In the genomic region with DNA sequence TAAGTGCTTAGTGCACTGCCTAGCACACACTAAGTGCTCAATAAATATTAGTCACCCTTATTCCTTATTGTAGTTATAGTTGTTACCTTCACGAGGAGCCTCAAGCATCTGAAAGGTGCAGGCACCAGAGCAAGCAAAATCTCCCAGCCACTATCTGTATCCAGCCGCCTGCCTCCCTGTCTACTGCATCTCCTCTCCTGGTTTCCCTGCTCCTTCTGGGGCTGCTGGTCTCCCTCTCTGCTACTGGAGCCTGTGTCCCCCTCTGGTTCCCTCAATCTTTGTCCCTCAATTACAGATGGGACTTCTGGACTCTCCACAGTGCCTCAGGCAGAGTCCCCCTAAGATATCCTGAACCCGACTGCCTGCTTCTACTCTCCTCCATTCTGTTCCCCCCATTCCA, we compare ENCODE assay signal across 17 cellular contexts. TPM values are rescaled to one million over a fixed set of nuclear protein-coding genes. Genes with fewer than 3 reads are reported as not detected.
DNase-seq lines count a peak whose midpoint lies in the region; ATAC-seq and TF ChIP-seq lines count a peak whose summit lies in the region.
"Had no signal": no experiment of that assay in that cellular context is flagged by ENCODE, and none has a peak within 500 bp of the region (broad histone marks: within the 10 kb centered on the region; RNA-seq: fewer than 3 reads in every experiment).

No MANE protein-coding gene starts in this region.

- H3K27ac ChIP-seq in left ventricle myocardium inferior (replicated peaks) (peak overlapping the region; percentile 95), uterus (peak overlapping the region; percentile 82)
- H3K27ac ChIP-seq: GM23248, RWPE1 had no signal

- peaks cover 18% of the 10 kb centered on the region for H3K36me3 ChIP-seq in left ventricle myocardium inferior
- H3K36me3 ChIP-seq in uterus, result no peaks in the 10 kb centered on the region
- H3K36me3 ChIP-seq: lower lobe of right lung had no signal

- no peak for DNase-seq in left ventricle myocardium inferior
- no peak for DNase-seq in Right ventricle myocardium inferior (ENCODE audit: missing footprints)
- DNase-seq in activated T-helper 1 cell treated with anti-CD3 and anti-CD28 coated beads, Interleukin-12 subunit alpha, Interleukin-12 subunit beta, Interleukin-2, Interleukin-4 antibody, amounts not matched to agents 30 ng/mL and 10 ng/mL and 1 ng/mL, durations not matched to agents 14 hours and 24 hours and 36 hours (ENCODE audit: low spot score), result no peak
- DNase-seq in nephron progenitor cell, result no peak
- DNase-seq in uterus, result no peak
- DNase-seq in T-helper 2 cell treated with Interferon-gamma antibody and Interleukin-4, amounts not matched to agents 5 μg/mL and 100 μg/mL, for 36 hours (ENCODE audit: low spot score), result no peak
- DNase-seq in OCI-M2 (lab: John Stamatoyannopoulos, UW; ENCODE audit: unreplicated experiment), result no peak
- no peak for DNase-seq in stimulated activated CD4-positive, alpha-beta T cell treated with anti-CD3 and anti-CD28 coated beads, Interleukin-15, amount 100 ng/mL, for 24 hours
- DNase-seq: erythroblast, GM23248, NCI-H1694 treated with DMSO at 0.1 percent for 48 hours, NCI-H226 had no signal

- peaks cover 48% of the 10 kb centered on the region for H3K4me1 ChIP-seq in left ventricle myocardium inferior
- H3K4me1 ChIP-seq in uterus, result peaks cover 0 to 7% of the 10 kb centered on the region in 2 donors

- H3K27me3 ChIP-seq in left ventricle myocardium inferior (ENCODE audit: low read depth) (no peaks in the 10 kb centered on the region), uterus (no peaks in the 10 kb centered on the region)

- H3K9me3 ChIP-seq in left ventricle myocardium inferior (replicated peaks) (peaks cover 44% of the 10 kb centered on the region), uterus (peaks cover 0 to 7% of the 10 kb centered on the region in 2 donors)

- H3K27me3 Mint-ChIP-seq in activated T-helper 1 cell treated with anti-CD3 and anti-CD28 coated beads, Interleukin-12 subunit alpha, Interleukin-12 subunit beta, Interleukin-2, Interleukin-4 antibody, amounts not matched to agents 30 ng/mL and 10 ng/mL and 1 ng/mL, durations not matched to agents 14 hours and 24 hours and 36 hours (ENCODE audit: insufficient read depth), result peaks cover 43% of the 10 kb centered on the region
- no peaks in the 10 kb centered on the region for H3K27me3 Mint-ChIP-seq in nephron progenitor cell (ENCODE audit: low read depth, poor library complexity)
- H3K27me3 Mint-ChIP-seq in T-helper 2 cell treated with Interferon-gamma antibody and Interleukin-4, amounts not matched to agents 5 μg/mL and 100 μg/mL, for 36 hours (ENCODE audit: low read depth), result peaks cover 31% of the 10 kb centered on the region

- no peak for TF ChIP-seq CTCF in left ventricle myocardium inferior (IDR thresholded peaks at IDR 0.05; ENCODE audit: borderline replicate concordance)
- TF ChIP-seq CTCF in nephron progenitor cell (IDR thresholded peaks at IDR 0.05), result no peak
- TF ChIP-seq CTCF in uterus (IDR thresholded peaks at IDR 0.05), result no peak

- no peak for TF ChIP-seq POLR2A in uterus (IDR thresholded peaks at IDR 0.05)

- no peak for ATAC-seq in Right ventricle myocardium inferior
- ATAC-seq: activated naive CD4-positive, alpha-beta T cell treated with anti-CD3 and anti-CD28 coated beads, Interleukin-2, amount 50 U/mL, for 72 hours had no signal

- H3K4me3 ChIP-seq in left ventricle myocardium inferior (no peak overlapping the region), uterus (no peak overlapping the region)
- H3K4me3 ChIP-seq: GM12878 had no signal

- peaks cover 32% of the 10 kb centered on the region for H3K9me3 Mint-ChIP-seq in activated T-helper 1 cell treated with anti-CD3 and anti-CD28 coated beads, Interleukin-12 subunit alpha, Interleukin-12 subunit beta, Interleukin-2, Interleukin-4 antibody, amounts not matched to agents 30 ng/mL and 10 ng/mL and 1 ng/mL, durations not matched to agents 14 hours and 24 hours and 36 hours
- peaks cover 45% of the 10 kb centered on the region for H3K9me3 Mint-ChIP-seq in nephron progenitor cell
- H3K9me3 Mint-ChIP-seq in T-helper 2 cell treated with Interferon-gamma antibody and Interleukin-4, amounts not matched to agents 5 μg/mL and 100 μg/mL, for 36 hours, result peaks cover 26% of the 10 kb centered on the region

- intact Hi-C loops in left ventricle myocardium inferior (cut with micrococcal nuclease), result no loop called here
- intact Hi-C loops in Right ventricle myocardium inferior (cut with DNase I), result no loop called here
- intact Hi-C loops in activated T-helper 1 cell treated with anti-CD3 and anti-CD28 coated beads, Interleukin-12 subunit alpha, Interleukin-12 subunit beta, Interleukin-2, Interleukin-4 antibody, amounts not matched to agents 30 ng/mL and 10 ng/mL and 1 ng/mL, durations not matched to agents 14 hours and 24 hours and 36 hours (cut with micrococcal nuclease), result no loop called here
- intact Hi-C loops in uterus (cut with DNase I; ENCODE audit: low total_unique reads), result no loop called here

- no peaks in the 10 kb centered on the region for H3K36me3 Mint-ChIP-seq in activated T-helper 1 cell treated with anti-CD3 and anti-CD28 coated beads, Interleukin-12 subunit alpha, Interleukin-12 subunit beta, Interleukin-2, Interleukin-4 antibody, amounts not matched to agents 30 ng/mL and 10 ng/mL and 1 ng/mL, durations not matched to agents 14 hours and 24 hours and 36 hours (ENCODE audit: low read depth)
- peaks cover 24% of the 10 kb centered on the region for H3K36me3 Mint-ChIP-seq in nephron progenitor cell (ENCODE audit: low read depth)
- H3K36me3 Mint-ChIP-seq in T-helper 2 cell treated with Interferon-gamma antibody and Interleukin-4, amounts not matched to agents 5 μg/mL and 100 μg/mL, for 36 hours (ENCODE audit: low read depth), result no peaks in the 10 kb centered on the region

- peak overlapping the region; percentile 28 for H3K4me3 Mint-ChIP-seq in activated T-helper 1 cell treated with anti-CD3 and anti-CD28 coated beads, Interleukin-12 subunit alpha, Interleukin-12 subunit beta, Interleukin-2, Interleukin-4 antibody, amounts not matched to agents 30 ng/mL and 10 ng/mL and 1 ng/mL, durations not matched to agents 14 hours and 24 hours and 36 hours
- H3K4me3 Mint-ChIP-seq in nephron progenitor cell, result peak overlapping the region; percentile 49
- H3K4me3 Mint-ChIP-seq in T-helper 2 cell treated with Interferon-gamma antibody and Interleukin-4, amounts not matched to agents 5 μg/mL and 100 μg/mL, for 36 hours, result no peak overlapping the region

- no peaks in the 10 kb centered on the region for H3K4me1 Mint-ChIP-seq in activated T-helper 1 cell treated with anti-CD3 and anti-CD28 coated beads, Interleukin-12 subunit alpha, Interleukin-12 subunit beta, Interleukin-2, Interleukin-4 antibody, amounts not matched to agents 30 ng/mL and 10 ng/mL and 1 ng/mL, durations not matched to agents 14 hours and 24 hours and 36 hours (ENCODE audit: low read depth)
- H3K4me1 Mint-ChIP-seq in nephron progenitor cell, result peaks cover 34% of the 10 kb centered on the region
- no peaks in the 10 kb centered on the region for H3K4me1 Mint-ChIP-seq in T-helper 2 cell treated with Interferon-gamma antibody and Interleukin-4, amounts not matched to agents 5 μg/mL and 100 μg/mL, for 36 hours (ENCODE audit: low read depth)

- H3K27ac Mint-ChIP-seq in activated T-helper 1 cell treated with anti-CD3 and anti-CD28 coated beads, Interleukin-12 subunit alpha, Interleukin-12 subunit beta, Interleukin-2, Interleukin-4 antibody, amounts not matched to agents 30 ng/mL and 10 ng/mL and 1 ng/mL, durations not matched to agents 14 hours and 24 hours and 36 hours, result peak overlapping the region; percentile 27
- H3K27ac Mint-ChIP-seq in nephron progenitor cell, result no peak overlapping the region
- H3K27ac Mint-ChIP-seq in T-helper 2 cell treated with Interferon-gamma antibody and Interleukin-4, amounts not matched to agents 5 μg/mL and 100 μg/mL, for 36 hours, result no peak overlapping the region

RNA-seq across cellular contexts. Expression of a gene that starts 18.8 kb away (rescaled TPM):
- total RNA-seq in left ventricle myocardium inferior, result 7,440 TPM
- 11,437 TPM for total RNA-seq in Right ventricle myocardium inferior
- total RNA-seq in activated T-helper 1 cell treated with anti-CD3 and anti-CD28 coated beads, Interleukin-12 subunit alpha, Interleukin-12 subunit beta, Interleukin-2, Interleukin-4 antibody, amounts not matched to agents 30 ng/mL and 10 ng/mL and 1 ng/mL, durations not matched to agents 14 hours and 24 hours and 36 hours, result not detected in 2 replicates
- total RNA-seq in uterus, result 1 to 10 TPM in 3 of 4 donors, not detected in 1; 4.9 to 9.6 (median 6.0) TPM
- total RNA-seq: activated naive CD4-positive, alpha-beta T cell treated with anti-CD3 and anti-CD28 coated beads, Interleukin-2, amount 50 U/mL, for 72 hours; dermis microvascular lymphatic vessel endothelial cell; GM12878; GM23248 had no signal

RNA-seq across cellular contexts. Expression of a gene that starts 33.1 kb away (rescaled TPM):
- total RNA-seq in left ventricle myocardium inferior (6.4 TPM), Right ventricle myocardium inferior (12.7 TPM), uterus (10 to 100 TPM in 3 of 4 donors, under 1 TPM in 1; 0.51 to 29.9 (median 18.9) TPM)
- not detected in 2 replicates for total RNA-seq in activated T-helper 1 cell treated with anti-CD3 and anti-CD28 coated beads, Interleukin-12 subunit alpha, Interleukin-12 subunit beta, Interleukin-2, Interleukin-4 antibody, amounts not matched to agents 30 ng/mL and 10 ng/mL and 1 ng/mL, durations not matched to agents 14 hours and 24 hours and 36 hours
- total RNA-seq: activated naive CD4-positive, alpha-beta T cell treated with anti-CD3 and anti-CD28 coated beads, Interleukin-2, amount 50 U/mL, for 72 hours; GM12878 had no signal

Comparison
In these comparisons a context has a peak if more than half of its experiments do, and no peak if none do; other contexts are left out.
1. RNA of a gene that starts 18.8 kb away (total RNA-seq): 11,437 TPM in Right ventricle myocardium inferior (single experiment) and 7,440 TPM in left ventricle myocardium inferior (single experiment); 4.9 to 9.6 TPM in uterus and not detected in activated T-helper 1 cell treated with anti-CD3 and anti-CD28 coated beads, Interleukin-12 subunit alpha, Interleukin-12 subunit beta, Interleukin-2, Interleukin-4 antibody, amounts not matched to agents 30 ng/mL and 10 ng/mL and 1 ng/mL, durations not matched to agents 14 hours and 24 hours and 36 hours; every median in the first group is over 100 times any median in the second.